18 cellular contexts compared by ENCODE assay signal in genomic region chr5:178201927-178202235, GRCh38. TPM values are rescaled to one million over a fixed set of nuclear protein-coding genes. Genes with fewer than 3 reads are reported as not detected.
DNase-seq lines count a peak whose midpoint lies in the region; TF ChIP-seq lines count a peak whose summit lies in the region.
"Had no signal": no experiment of that assay in that cellular context is flagged by ENCODE, and none has a peak within 500 bp of the region (broad histone marks: within the 10 kb centered on the region; RNA-seq: fewer than 3 reads in every experiment).

No MANE protein-coding gene starts in this region.

- H3K4me3 ChIP-seq in transverse colon (no peak overlapping the region), Peyer's patch (no peak overlapping the region)
- H3K4me3 ChIP-seq: left lung, testis had no signal

- H3K27ac ChIP-seq in transverse colon (peak overlapping the region in 2 of 4 donors; percentile 2 to 14), Peyer's patch (no peak overlapping the region)
- H3K27ac ChIP-seq: left lung, testis had no signal

- WGBS in transverse colon (ENCODE audit: low coverage in 1 of 2), 2 donors, result 0% methylated on average over 1 of the region's 2 CpGs; no CpG with 5 or more reads in 1 of the 2 donors

- H3K36me3 Mint-ChIP-seq in immature natural killer cell, result peaks cover 0 to 7% (median 0%) of the 10 kb centered on the region in 3 donors

- intact Hi-C loops in transverse colon (cut with DNase I; ENCODE audit: low total_unique reads), result no loop called here

- peak overlapping the region in 3 of 5 donors; percentile 31 to 41 (median 38) for H3K4me3 Mint-ChIP-seq in immature natural killer cell
- H3K4me3 Mint-ChIP-seq: T-helper 1 cell treated with Interleukin-12 subunit alpha and Interleukin-12 subunit beta and Interleukin-4 antibody, amounts not matched to agents 30 μg/mL and 1 μg/mL, for 36 hours had no signal

- H3K27me3 ChIP-seq in transverse colon (no peaks in the 10 kb centered on the region), Peyer's patch (no peaks in the 10 kb centered on the region)
- H3K27me3 ChIP-seq: left lung, testis had no signal

- H3K4me1 ChIP-seq in transverse colon (peaks cover 10 to 24% (median 19%) of the 10 kb centered on the region in 4 donors), Peyer's patch (peaks cover 2 to 11% (median 7%) of the 10 kb centered on the region in 4 donors)

- H3K4me1 Mint-ChIP-seq in immature natural killer cell, result peaks cover 16 to 19% of the 10 kb centered on the region in 2 donors

- TF ChIP-seq CTCF in transverse colon (IDR thresholded peaks at IDR 0.05) (no peak), Peyer's patch (IDR thresholded peaks at IDR 0.05) (no peak)

- no peak for TF ChIP-seq EP300 in transverse colon (IDR thresholded peaks at IDR 0.05; ENCODE audit: low read depth)

- TF ChIP-seq POLR2A in transverse colon (IDR thresholded peaks at IDR 0.05), result no peak
- TF ChIP-seq POLR2A in Peyer's patch (IDR thresholded peaks at IDR 0.05), result no peak

- in situ Hi-C loops in transverse colon (cut with MboI; ENCODE audit: low pct_ligation_motif_present in 1 of 4, low pct_unique_long_range_greater_than_20kb in 1 of 4, low sequenced_read_pairs in 3 of 4), result no loop called here

- DNase-seq in AML-193 (lab: John Stamatoyannopoulos, UW), result peak; percentile 52 to 55
- peak; percentile 38 for DNase-seq in EH (ENCODE audit: low read depth)
- peak; percentile 62 for DNase-seq in NOMO-1 treated with dmso at 0.1 percent for 144 hours (lab: John Stamatoyannopoulos, UW; ENCODE audit: unreplicated experiment)
- no peak for DNase-seq in immature natural killer cell
- no peak for DNase-seq in GDM1 (lab: John Stamatoyannopoulos, UW)
- no peak for DNase-seq in transverse colon
- no peak for DNase-seq in NCI-H69 (lab: John Stamatoyannopoulos, UW)
- no peak for DNase-seq in Peyer's patch
- DNase-seq: activated CD4-positive, alpha-beta T cell treated with anti-CD3 and anti-CD28 coated beads for 48 hours; C1 segment of cervical spinal cord; left lung; NCI-H1048; OCI-M1; retina; testis had no signal

- H3K9me3 ChIP-seq in transverse colon (no peaks in the 10 kb centered on the region), Peyer's patch (no peaks in the 10 kb centered on the region)
- H3K9me3 ChIP-seq: left lung, testis had no signal

- H3K27ac Mint-ChIP-seq in immature natural killer cell, result no peak overlapping the region
- H3K27ac Mint-ChIP-seq: activated T-helper 2 cell treated with anti-CD3 and anti-CD28 coated beads, Interferon-gamma antibody, Interleukin-2, Interleukin-4, amounts not matched to agents 10 μg/mL and 5 μg/mL and 100 μg/mL, durations not matched to agents 14 hours and 24 hours and 36 hours; T-helper 1 cell treated with Interleukin-12 subunit alpha and Interleukin-12 subunit beta and Interleukin-4 antibody, amounts not matched to agents 30 μg/mL and 1 μg/mL, for 36 hours had no signal

- H3K36me3 ChIP-seq in transverse colon (no peaks in the 10 kb centered on the region), Peyer's patch (peaks cover 0 to 6% (median 0%) of the 10 kb centered on the region in 3 donors)

- H3K27me3 Mint-ChIP-seq in immature natural killer cell (ENCODE audit: low read depth in 3 of 3), result peaks cover 8 to 20% (median 18%) of the 10 kb centered on the region in 3 donors

- H3K9me3 Mint-ChIP-seq in immature natural killer cell, result no peaks in the 10 kb centered on the region
- H3K9me3 Mint-ChIP-seq: activated T-helper 2 cell treated with anti-CD3 and anti-CD28 coated beads, Interferon-gamma antibody, Interleukin-2, Interleukin-4, amounts not matched to agents 10 μg/mL and 5 μg/mL and 100 μg/mL, durations not matched to agents 14 hours and 24 hours and 36 hours; T-helper 1 cell treated with Interleukin-12 subunit alpha and Interleukin-12 subunit beta and Interleukin-4 antibody, amounts not matched to agents 30 μg/mL and 1 μg/mL, for 36 hours had no signal

RNA-seq across cellular contexts. Expression of gene HNRNPAB, which starts 2.5 kb away (rescaled TPM):
- 100 to 1,000 TPM in 1 of 3 donors, 10 to 100 TPM in 2; 34.4 to 126 (median 62.9) TPM for polyA plus RNA-seq in immature natural killer cell
- total RNA-seq in transverse colon (100 to 1,000 TPM; 115 to 199 (median 169) TPM), Peyer's patch (100 to 1,000 TPM in 1 of 4 donors, 10 to 100 TPM in 3; 74.8 to 135 (median 81.4) TPM)

RNA-seq across cellular contexts. Expression of gene GMCL2, which starts 14.7 kb away (rescaled TPM):
- polyA plus RNA-seq in immature natural killer cell, result not detected
- total RNA-seq in transverse colon (not detected), Peyer's patch (not detected)
- total RNA-seq: activated T-helper 2 cell treated with anti-CD3 and anti-CD28 coated beads, Interferon-gamma antibody, Interleukin-2, Interleukin-4, amounts not matched to agents 10 μg/mL and 5 μg/mL and 100 μg/mL, durations not matched to agents 14 hours and 24 hours and 36 hours; HT1080; left lung had no signal

RNA-seq across cellular contexts. Expression of gene PHYKPL, which starts 30.7 kb away (rescaled TPM):
- 10 to 100 TPM; 28.2 to 44.1 (median 33.3) TPM for polyA plus RNA-seq in immature natural killer cell
- total RNA-seq in transverse colon, result 100 to 1,000 TPM; 124 to 405 (median 197) TPM
- 100 to 1,000 TPM; 180 to 441 (median 280) TPM for total RNA-seq in Peyer's patch

RNA-seq across cellular contexts. Expression of gene NHP2, which starts 48.2 kb away (rescaled TPM):
- polyA plus RNA-seq in immature natural killer cell, result 100 to 1,000 TPM; 163 to 196 (median 195) TPM
- total RNA-seq in transverse colon (100 to 1,000 TPM in 2 of 4 donors, 10 to 100 TPM in 2; 28.1 to 116 (median 96.7) TPM), Peyer's patch (10 to 100 TPM; 49.5 to 75.9 (median 62.0) TPM)

Comparison
In these comparisons a context has a peak if more than half of its experiments do, and no peak if none do; other contexts are left out.
1. DNase-seq: peak in AML-193 (2 of 2), EH (single experiment) and NOMO-1 treated with dmso at 0.1 percent for 144 hours (single experiment); none in immature natural killer cell (0 of 3), GDM1 (single experiment), transverse colon (single experiment), NCI-H69 (single experiment) and Peyer's patch (0 of 3).